Comparison of ENCODE assay signal across 19 cellular contexts in the genomic region with DNA sequence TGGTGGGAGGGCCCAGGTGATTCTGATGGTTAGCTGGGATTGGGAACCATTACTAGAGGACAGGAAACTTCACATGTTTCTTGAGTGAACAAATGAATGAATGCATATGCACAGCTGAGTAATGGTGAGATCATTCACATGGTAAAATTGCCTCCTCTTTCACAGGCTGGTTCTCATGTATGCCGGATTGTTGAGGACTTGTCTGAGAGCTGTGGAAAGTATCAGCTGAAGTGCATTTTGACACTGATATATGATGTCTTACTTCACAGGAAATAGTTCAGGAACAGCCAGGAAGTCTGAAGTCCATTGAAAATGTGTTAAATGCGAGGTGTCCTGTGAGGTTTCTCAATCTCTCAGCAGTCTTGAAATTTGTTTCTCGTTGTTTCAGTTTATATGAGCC.
DNase-seq lines count a peak whose midpoint lies in the region; ATAC-seq and TF ChIP-seq lines count a peak whose summit lies in the region.
"Had no signal": no experiment of that assay in that cellular context is flagged by ENCODE, and none has a peak within 500 bp of the region (broad histone marks: within the 10 kb centered on the region; RNA-seq: fewer than 3 reads in every experiment).

No MANE protein-coding gene starts in this region.

- peak; percentile 44 for DNase-seq in EH (ENCODE audit: low read depth)
- peak; percentile 16 for DNase-seq in astrocyte of the hippocampus (ENCODE audit: low read depth, low spot score)
- DNase-seq in iris pigment epithelial cell (ENCODE audit: low read depth): peak; percentile 75
- DNase-seq in NCI-H2171 treated with DMSO at 0.1 percent for 48 hours (lab: John Stamatoyannopoulos, UW): no peak
- no peak for DNase-seq in HPDE6-E6E7 (ENCODE audit: extremely low spot score)
- DNase-seq in T-helper 17 cell: no peak
- DNase-seq in naive thymus-derived CD4-positive, alpha-beta T cell: no peak
- DNase-seq: activated CD4-positive, alpha-beta T cell treated with anti-CD3 and anti-CD28 coated beads, Interleukin-2, amount 50 U/mL, for 48 hours; activated gamma-delta T cell; AML-193; DMS153; NCI-H524 treated with DMSO at 0.1 percent for 48 hours; T1000 had no signal

- peak overlapping the region; percentile 23 for H3K9ac ChIP-seq in Loucy (ENCODE audit: low read depth, low read length, poor library complexity, severe bottlenecking)

- peak overlapping the region; percentile 1 for H3K4me3 ChIP-seq in Loucy (ENCODE audit: low read length, poor library complexity, severe bottlenecking)
- H3K4me3 ChIP-seq in naive thymus-derived CD4-positive, alpha-beta T cell (ENCODE audit: low read length): no peak overlapping the region
- H3K4me3 ChIP-seq: prostate gland had no signal

- H3F3A ChIP-seq in Loucy (ENCODE audit: low read depth): no peaks in the 10 kb centered on the region

- peak overlapping the region; percentile 83 for H2AFZ ChIP-seq in Loucy (ENCODE audit: low read length)

- no peaks in the 10 kb centered on the region for H3K9me2 ChIP-seq in Loucy (replicated peaks; ENCODE audit: low read depth, low read length)

- H3K27ac ChIP-seq in naive thymus-derived CD4-positive, alpha-beta T cell (ENCODE audit: low read depth, low read length): no peak overlapping the region
- H3K27ac ChIP-seq: prostate gland, RWPE1 had no signal

- H4K20me1 ChIP-seq in Loucy (ENCODE audit: insufficient read depth, low read length, poor library complexity, severe bottlenecking): no peaks in the 10 kb centered on the region

- H3K27me3 ChIP-seq in Loucy (ENCODE audit: insufficient read depth, low read length, poor library complexity, severe bottlenecking): no peaks in the 10 kb centered on the region
- H3K27me3 ChIP-seq in naive thymus-derived CD4-positive, alpha-beta T cell (ENCODE audit: control insufficient read depth in 2 of 2, insufficient read depth in 2 of 2, low read length in 2 of 2): no peaks in the 10 kb centered on the region

- no peaks in the 10 kb centered on the region for H3K9me3 Mint-ChIP-seq in naive thymus-derived CD4-positive, alpha-beta T cell
- H3K9me3 Mint-ChIP-seq: central memory CD8-positive, alpha-beta T cell; stimulated activated effector memory CD8-positive, alpha-beta T cell treated with anti-CD3 and anti-CD28 coated beads, Interleukin-12 subunit alpha, Interleukin-12 subunit beta, amount 100 ng/mL, for 72 hours had no signal

- H3K36me3 Mint-ChIP-seq in T-helper 17 cell (ENCODE audit: low read depth): no peaks in the 10 kb centered on the region
- peaks cover 0 to 4% (median 0%) of the 10 kb centered on the region in 5 donors for H3K36me3 Mint-ChIP-seq in naive thymus-derived CD4-positive, alpha-beta T cell
- H3K36me3 Mint-ChIP-seq: stimulated activated effector memory CD8-positive, alpha-beta T cell treated with anti-CD3 and anti-CD28 coated beads, Interleukin-12 subunit alpha, Interleukin-12 subunit beta, amount 100 ng/mL, for 72 hours had no signal

- H3K27ac Mint-ChIP-seq in T-helper 17 cell: no peak overlapping the region
- H3K27ac Mint-ChIP-seq in naive thymus-derived CD4-positive, alpha-beta T cell: no peak overlapping the region
- H3K27ac Mint-ChIP-seq: stimulated activated effector memory CD8-positive, alpha-beta T cell treated with anti-CD3 and anti-CD28 coated beads, Interleukin-12 subunit alpha, Interleukin-12 subunit beta, amount 100 ng/mL, for 72 hours had no signal

- H3K36me3 ChIP-seq in Loucy (ENCODE audit: insufficient read depth, low read length): no peaks in the 10 kb centered on the region
- H3K36me3 ChIP-seq in naive thymus-derived CD4-positive, alpha-beta T cell (ENCODE audit: control insufficient read depth in 2 of 3, insufficient read depth in 3 of 3, low read length in 3 of 3): no peaks in the 10 kb centered on the region
- H3K36me3 ChIP-seq: prostate gland had no signal

- no peak for ATAC-seq in T-helper 17 cell
- no peak for ATAC-seq in naive thymus-derived CD4-positive, alpha-beta T cell
- ATAC-seq: esophagus mucosa; stimulated activated effector memory CD8-positive, alpha-beta T cell treated with anti-CD3 and anti-CD28 coated beads, Interleukin-12 subunit alpha, Interleukin-12 subunit beta, amount 100 ng/mL, for 72 hours had no signal

- H3K27me3 Mint-ChIP-seq in T-helper 17 cell: peaks cover 5% of the 10 kb centered on the region
- no peaks in the 10 kb centered on the region for H3K27me3 Mint-ChIP-seq in naive thymus-derived CD4-positive, alpha-beta T cell
- H3K27me3 Mint-ChIP-seq: central memory CD8-positive, alpha-beta T cell had no signal

- H3K9me3 ChIP-seq in Loucy (ENCODE audit: insufficient read depth, low read depth, low read length) (no peaks in the 10 kb centered on the region), T-helper 17 cell (ENCODE audit: control insufficient read depth, low read length, poor library complexity, severe bottlenecking) (no peaks in the 10 kb centered on the region)
- no peaks in the 10 kb centered on the region for H3K9me3 ChIP-seq in naive thymus-derived CD4-positive, alpha-beta T cell (ENCODE audit: control insufficient read depth in 2 of 3, low read length in 3 of 3)
- H3K9me3 ChIP-seq: prostate gland had no signal

- H3K4me1 Mint-ChIP-seq in T-helper 17 cell: no peaks in the 10 kb centered on the region
- H3K4me1 Mint-ChIP-seq in naive thymus-derived CD4-positive, alpha-beta T cell: peaks cover 0 to 10% (median 4%) of the 10 kb centered on the region in 7 donors
- H3K4me1 Mint-ChIP-seq: central memory CD8-positive, alpha-beta T cell; stimulated activated effector memory CD8-positive, alpha-beta T cell treated with anti-CD3 and anti-CD28 coated beads, Interleukin-12 subunit alpha, Interleukin-12 subunit beta, amount 100 ng/mL, for 72 hours had no signal

- H3K4me1 ChIP-seq in Loucy (ENCODE audit: insufficient read depth, low read length, poor library complexity, severe bottlenecking): no peaks in the 10 kb centered on the region
- peaks cover 0 to 6% of the 10 kb centered on the region in 2 donors for H3K4me1 ChIP-seq in naive thymus-derived CD4-positive, alpha-beta T cell (ENCODE audit: control insufficient read depth in 2 of 2, insufficient read depth in 2 of 2, low read length in 2 of 2)
- H3K4me1 ChIP-seq: prostate gland had no signal

- POLR2A ChIA-PET in naive thymus-derived CD4-positive, alpha-beta T cell (lab: Charles Lee): interaction anchor here (2.9 kb wide), 1 partner anchor 10 kb away, joined by 13 read pairs; no protein-coding TSS in a partner anchor

- intact Hi-C loops in naive thymus-derived CD4-positive, alpha-beta T cell (cut with micrococcal nuclease): no loop called here

- no peaks in the 10 kb centered on the region for H3K79me2 ChIP-seq in Loucy (ENCODE audit: insufficient read depth, low read length)

- H3K4me3 Mint-ChIP-seq in T-helper 17 cell: no peak overlapping the region
- H3K4me3 Mint-ChIP-seq in naive thymus-derived CD4-positive, alpha-beta T cell: no peak overlapping the region
- H3K4me3 Mint-ChIP-seq: central memory CD8-positive, alpha-beta T cell; stimulated activated effector memory CD8-positive, alpha-beta T cell treated with anti-CD3 and anti-CD28 coated beads, Interleukin-12 subunit alpha, Interleukin-12 subunit beta, amount 100 ng/mL, for 72 hours had no signal

- peak overlapping the region; percentile 43 for H3K4me2 ChIP-seq in Loucy (ENCODE audit: low read depth, low read length, poor library complexity, severe bottlenecking)

- TF ChIP-seq CTCF in Loucy (conservative IDR thresholded peaks at IDR 0.05; ENCODE audit: low read length): no peak

- CTCF ChIA-PET in naive thymus-derived CD4-positive, alpha-beta T cell (lab: Charles Lee): no interaction called here

Comparison
In these comparisons a context has a peak if more than half of its experiments do, and no peak if none do; other contexts are left out.
1. DNase-seq: peak in EH (single experiment), astrocyte of the hippocampus (single experiment) and iris pigment epithelial cell (single experiment); none in NCI-H2171 treated with DMSO at 0.1 percent for 48 hours (single experiment), HPDE6-E6E7 (single experiment), T-helper 17 cell (0 of 3) and naive thymus-derived CD4-positive, alpha-beta T cell (0 of 9).